ENCODE assay signal across 15 cellular contexts in the genomic region with DNA sequence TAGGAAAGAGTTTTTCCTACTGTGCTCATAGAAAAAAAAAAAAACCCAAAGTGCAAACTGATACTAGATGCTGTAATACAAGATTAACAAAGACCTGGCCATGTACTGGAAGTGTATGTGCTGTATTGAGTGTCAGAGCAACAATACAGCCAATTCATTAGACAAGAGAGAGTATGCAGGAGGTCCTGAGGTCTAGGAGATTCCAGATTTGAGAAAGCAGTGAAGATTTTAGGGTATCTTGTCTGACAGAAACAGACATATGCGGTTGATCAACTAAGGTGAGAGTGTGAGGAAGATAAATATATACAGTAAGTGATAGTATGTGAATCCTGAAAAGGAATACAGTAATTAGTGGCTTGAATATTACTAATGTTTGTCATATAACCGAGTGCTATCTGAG. TPM values are rescaled to one million over a fixed set of nuclear protein-coding genes. Genes with fewer than 3 reads are reported as not detected.
A peak's percentile ranks its signal among the peaks of the same experiment; 100 is the strongest.
DNase-seq lines count a peak whose midpoint lies in the region; ATAC-seq and TF ChIP-seq lines count a peak whose summit lies in the region.
"Had no signal": no experiment of that assay in that cellular context is flagged by ENCODE, and none has a peak within 500 bp of the region (broad histone marks: within the 10 kb centered on the region; RNA-seq: fewer than 3 reads in every experiment).

No MANE protein-coding gene starts in this region.

- TF ChIP-seq POLR2A in esophagus squamous epithelium (IDR thresholded peaks at IDR 0.05): no peak

- H3K27ac Mint-ChIP-seq in CD8-positive, alpha-beta memory T cell: peak overlapping the region; percentile 38 to 99 (median 88)
- peak overlapping the region; percentile 92 for H3K27ac Mint-ChIP-seq in T-helper 2 cell treated with Interferon-gamma antibody and Interleukin-4, amounts not matched to agents 5 μg/mL and 100 μg/mL, for 36 hours
- H3K27ac Mint-ChIP-seq in naive B cell: peak overlapping the region in 5 of 6 donors; percentile 4 to 94 (median 75)
- H3K27ac Mint-ChIP-seq: CD14-positive monocyte had no signal

- peaks cover 0 to 49% (median 5%) of the 10 kb centered on the region in 3 donors for H3K36me3 Mint-ChIP-seq in CD8-positive, alpha-beta memory T cell
- peaks cover 18% of the 10 kb centered on the region for H3K36me3 Mint-ChIP-seq in T-helper 2 cell treated with Interferon-gamma antibody and Interleukin-4, amounts not matched to agents 5 μg/mL and 100 μg/mL, for 36 hours (ENCODE audit: low read depth)
- H3K36me3 Mint-ChIP-seq in naive B cell: no peaks in the 10 kb centered on the region
- H3K36me3 Mint-ChIP-seq: CD14-positive monocyte had no signal

- peaks cover 0 to 1% of the 10 kb centered on the region in 2 donors for H3K27me3 Mint-ChIP-seq in CD8-positive, alpha-beta memory T cell
- H3K27me3 Mint-ChIP-seq in T-helper 2 cell treated with Interferon-gamma antibody and Interleukin-4, amounts not matched to agents 5 μg/mL and 100 μg/mL, for 36 hours (ENCODE audit: low read depth): no peaks in the 10 kb centered on the region
- no peaks in the 10 kb centered on the region for H3K27me3 Mint-ChIP-seq in naive B cell

- peaks cover 24 to 58% (median 34%) of the 10 kb centered on the region in 3 donors for H3K4me1 Mint-ChIP-seq in CD8-positive, alpha-beta memory T cell
- peaks cover 37% of the 10 kb centered on the region for H3K4me1 Mint-ChIP-seq in T-helper 2 cell treated with Interferon-gamma antibody and Interleukin-4, amounts not matched to agents 5 μg/mL and 100 μg/mL, for 36 hours (ENCODE audit: low read depth)
- peaks cover 33 to 59% (median 43%) of the 10 kb centered on the region in 3 donors for H3K4me1 Mint-ChIP-seq in naive B cell

- peak overlapping the region; percentile 86 to 96 (median 90) for H3K4me3 Mint-ChIP-seq in CD8-positive, alpha-beta memory T cell
- H3K4me3 Mint-ChIP-seq in T-helper 2 cell treated with Interferon-gamma antibody and Interleukin-4, amounts not matched to agents 5 μg/mL and 100 μg/mL, for 36 hours: peak overlapping the region; percentile 94
- H3K4me3 Mint-ChIP-seq in naive B cell: peak overlapping the region; percentile 7 to 99 (median 94)

- TF ChIP-seq CTCF in esophagus squamous epithelium (IDR thresholded peaks at IDR 0.05): no peak

- 40 to 68% methylated on average over 2 of the region's 2 CpGs for WGBS in esophagus squamous epithelium, 2 donors

- H3K4me1 ChIP-seq in CD8-positive, alpha-beta memory T cell (ENCODE audit: insufficient read depth, low read length): peaks cover 23% of the 10 kb centered on the region
- no peaks in the 10 kb centered on the region for H3K4me1 ChIP-seq in esophagus squamous epithelium
- H3K4me1 ChIP-seq: suprapubic skin had no signal

- no peaks in the 10 kb centered on the region for H3K9me3 Mint-ChIP-seq in CD8-positive, alpha-beta memory T cell
- H3K9me3 Mint-ChIP-seq in T-helper 2 cell treated with Interferon-gamma antibody and Interleukin-4, amounts not matched to agents 5 μg/mL and 100 μg/mL, for 36 hours: no peaks in the 10 kb centered on the region
- H3K9me3 Mint-ChIP-seq in naive B cell: no peaks in the 10 kb centered on the region
- H3K9me3 Mint-ChIP-seq: CD14-positive monocyte had no signal

- intact Hi-C loops in esophagus squamous epithelium (cut with DNase I): no loop called here

- no peaks in the 10 kb centered on the region for H3K27me3 ChIP-seq in CD8-positive, alpha-beta memory T cell (ENCODE audit: insufficient read depth, low read length, poor library complexity, severe bottlenecking)
- H3K27me3 ChIP-seq in esophagus squamous epithelium: no peaks in the 10 kb centered on the region
- H3K27me3 ChIP-seq: suprapubic skin had no signal

- peak overlapping the region; percentile 56 for H3K27ac ChIP-seq in CD8-positive, alpha-beta memory T cell (ENCODE audit: low read depth, low read length)
- no peak overlapping the region for H3K27ac ChIP-seq in esophagus squamous epithelium
- H3K27ac ChIP-seq: suprapubic skin had no signal

- ATAC-seq in GM18870 (IDR thresholded peaks at IDR 0.05; ENCODE audit: unreplicated experiment): peak; percentile 32
- no peak for ATAC-seq in naive B cell (ENCODE audit: low read depth in 2 of 2)

- no peaks in the 10 kb centered on the region for H3K9me3 ChIP-seq in CD8-positive, alpha-beta memory T cell (ENCODE audit: low read length)
- H3K9me3 ChIP-seq in esophagus squamous epithelium: no peaks in the 10 kb centered on the region
- H3K9me3 ChIP-seq: suprapubic skin had no signal

- POLR2A ChIA-PET in CD8-positive, alpha-beta memory T cell (lab: Charles Lee): interaction anchor here (1.0 to 1.1 kb wide), 2 partner anchors 23 to 47 kb away, joined by 3 to 5 read pairs; no protein-coding TSS in a partner anchor

- peak overlapping the region; percentile 87 for H3K4me3 ChIP-seq in CD8-positive, alpha-beta memory T cell (ENCODE audit: low read length)
- H3K4me3 ChIP-seq in esophagus squamous epithelium: no peak overlapping the region
- H3K4me3 ChIP-seq: smooth muscle cell, suprapubic skin had no signal

- CTCF ChIA-PET in CD8-positive, alpha-beta memory T cell (lab: Charles Lee): no interaction called here

- H3K36me3 ChIP-seq in CD8-positive, alpha-beta memory T cell (ENCODE audit: insufficient read depth, low read length): no peaks in the 10 kb centered on the region
- no peaks in the 10 kb centered on the region for H3K36me3 ChIP-seq in esophagus squamous epithelium
- H3K36me3 ChIP-seq: suprapubic skin had no signal

- no peak for DNase-seq in CD8-positive, alpha-beta memory T cell
- no peak for DNase-seq in T-helper 2 cell treated with Interferon-gamma antibody and Interleukin-4, amounts not matched to agents 5 μg/mL and 100 μg/mL, for 36 hours (ENCODE audit: low spot score)
- no peak for DNase-seq in naive B cell
- no peak for DNase-seq in mesenteric fat pad (ENCODE audit: low spot score)
- DNase-seq in esophagus squamous epithelium (lab: John Stamatoyannopoulos, UW): no peak
- no peak for DNase-seq in stimulated activated CD4-positive, alpha-beta T cell treated with anti-CD3 and anti-CD28 coated beads, Interleukin-12 subunit alpha, Interleukin-12 subunit beta, amount 100 ng/mL, for 4 hours
- DNase-seq: dermis blood vessel endothelial cell, NCI-H1092 treated with DMSO at 0.1 percent for 48 hours, NCI-H226 had no signal

RNA-seq across cellular contexts. Expression of a gene that starts 3.0 kb away (rescaled TPM):
- total RNA-seq in CD8-positive, alpha-beta memory T cell: 10 to 100 TPM; 29.8 to 30.5 TPM
- polyA plus RNA-seq in CD8-positive, alpha-beta memory T cell: 11.6 TPM
- 10 to 100 TPM in 1 of 6 donors, 1 to 10 TPM in 5; 4.6 to 11.7 (median 7.4) TPM for polyA plus RNA-seq in naive B cell (ENCODE audit: low read depth in 6 of 6)
- total RNA-seq in mesenteric fat pad (0.29 TPM), esophagus squamous epithelium (under 1 TPM in 3 of 4 donors, not detected in 1; 0.11 to 0.95 (median 0.22) TPM)
- total RNA-seq: kidney epithelial cell, SK-MEL-5, smooth muscle cell had no signal
- polyA plus RNA-seq: smooth muscle cell had no signal

Comparison
In these comparisons a context has a peak if more than half of its experiments do, and no peak if none do; other contexts are left out.
1. RNA of a gene that starts 3.0 kb away (total RNA-seq): 29.8 to 30.5 TPM in CD8-positive, alpha-beta memory T cell; 0.29 TPM in mesenteric fat pad (single experiment) and 0.11 to 0.95 TPM in esophagus squamous epithelium; every median in the first group is over 10 times any median in the second.
2. Peak in every context shown above with its lines, with median percentiles within 50 percentile points of each other: H3K27ac Mint-ChIP-seq and H3K4me3 Mint-ChIP-seq.